21 cellular contexts compared by ENCODE assay signal in the genomic region with DNA sequence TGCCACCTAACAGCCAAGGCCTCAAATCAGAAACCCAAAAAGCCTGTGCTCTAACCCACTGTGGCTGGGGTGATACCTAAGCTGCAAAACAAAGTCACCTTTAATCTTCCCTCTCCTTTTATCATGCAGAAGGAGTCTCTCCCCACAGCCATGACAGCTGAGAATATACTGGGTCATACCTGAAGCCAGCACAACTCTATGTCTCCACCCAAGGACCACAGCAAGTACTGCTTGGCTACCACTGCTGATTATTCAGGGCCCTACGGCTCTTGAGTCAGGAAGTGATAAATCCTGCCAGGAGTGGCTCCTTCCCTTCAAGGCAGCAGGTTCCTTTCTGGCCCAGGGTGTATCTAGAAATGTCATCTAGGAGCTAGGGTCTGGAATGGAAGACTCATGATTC.
DNase-seq lines count a peak whose midpoint lies in the region; TF ChIP-seq lines count a peak whose summit lies in the region.
"Had no signal": no experiment of that assay in that cellular context is flagged by ENCODE, and none has a peak within 500 bp of the region (broad histone marks: within the 10 kb centered on the region; RNA-seq: fewer than 3 reads in every experiment).

No MANE protein-coding gene starts in this region.

- H3K4me3 ChIP-seq in Karpas-422 (ENCODE audit: low read length) = no peak overlapping the region
- H3K4me3 ChIP-seq in MM.1S (ENCODE audit: low read length) = no peak overlapping the region
- H3K4me3 ChIP-seq: ascending aorta had no signal

- H3K9ac ChIP-seq in Karpas-422 (ENCODE audit: low read length) (no peak overlapping the region), MM.1S (ENCODE audit: low read length) (no peak overlapping the region)

- no peaks in the 10 kb centered on the region for H3K79me2 ChIP-seq in Karpas-422 (ENCODE audit: low read length)
- H3K79me2 ChIP-seq in MM.1S (ENCODE audit: low read length) = no peaks in the 10 kb centered on the region

- TF ChIP-seq CTCF in C4-2B (conservative IDR thresholded peaks at IDR 0.05) = 0 out of 2 replicates have a peak, but pooled peaks have one; percentile 15
- TF ChIP-seq CTCF in MM.1S (IDR thresholded peaks at IDR 0.05; ENCODE audit: low read length) = no peak

- H2AFZ ChIP-seq in Karpas-422 (ENCODE audit: low read length) = no peak overlapping the region
- H2AFZ ChIP-seq in MM.1S (ENCODE audit: low read length) = no peak overlapping the region

- H3K27me3 ChIP-seq in Karpas-422 (ENCODE audit: low read length) (no peaks in the 10 kb centered on the region), MM.1S (replicated peaks; ENCODE audit: insufficient read depth, low read length) (no peaks in the 10 kb centered on the region)
- H3K27me3 ChIP-seq: ascending aorta had no signal

- H3K27ac ChIP-seq in C4-2B = no peak overlapping the region
- no peak overlapping the region for H3K27ac ChIP-seq in Karpas-422 (ENCODE audit: low read length)
- H3K27ac ChIP-seq in MM.1S (ENCODE audit: low read length) = no peak overlapping the region
- H3K27ac ChIP-seq: ascending aorta had no signal

- no peaks in the 10 kb centered on the region for H4K20me1 ChIP-seq in Karpas-422 (ENCODE audit: insufficient read depth, low read depth, low read length)
- no peaks in the 10 kb centered on the region for H4K20me1 ChIP-seq in MM.1S (ENCODE audit: insufficient read depth, low read length)

- no peaks in the 10 kb centered on the region for H3K9me2 ChIP-seq in Karpas-422 (replicated peaks; ENCODE audit: insufficient read depth, low read length)
- H3K9me2 ChIP-seq in MM.1S (replicated peaks; ENCODE audit: insufficient read depth, low read length) = no peaks in the 10 kb centered on the region

- DNase-seq in ELF-1 (ENCODE audit: low read depth, low spot score) = peak; percentile 66
- DNase-seq in RKO (ENCODE audit: low spot score) = peak; percentile 24
- DNase-seq in iPS DF 4.7 (ENCODE audit: extremely low read depth, low spot score) = peak; percentile 30
- no peak for DNase-seq in Karpas-422
- no peak for DNase-seq in NCI-H446 (lab: John Stamatoyannopoulos, UW)
- no peak for DNase-seq in activated effector memory CD4-positive, alpha-beta T cell treated with Interleukin-2 at 50 U/mL for 16 hours
- DNase-seq in MM.1S = no peak
- DNase-seq: activated CD4-positive, alpha-beta memory T cell treated with anti-CD3 and anti-CD28 coated beads for 36 hours; activated CD8-positive, alpha-beta memory T cell treated with anti-CD3 and anti-CD28 coated beads, Interleukin-2, amount 50 U/mL, for 48 hours; activated naive CD8-positive, alpha-beta T cell treated with anti-CD3 and anti-CD28 coated beads for 36 hours; CD8-positive, alpha-beta T cell; DMS79; left cardiac atrium; naive thymus-derived CD4-positive, alpha-beta T cell; NCI-H1105 treated with DMSO at 0.1 percent for 48 hours; NCI-H2029 treated with DMSO at 0.1 percent for 48 hours; small intestine; stimulated activated CD4-positive, alpha-beta T cell treated with anti-CD3 and anti-CD28 coated beads, Interleukin-2, amount 100 ng/mL, for 24 hours; T1000 had no signal

- H3K4me2 ChIP-seq in Karpas-422 (ENCODE audit: low read depth, low read length, poor library complexity, severe bottlenecking) = no peak overlapping the region
- H3K4me2 ChIP-seq in MM.1S (ENCODE audit: low read depth, low read length) = no peak overlapping the region

- no peaks in the 10 kb centered on the region for H3F3A ChIP-seq in MM.1S (ENCODE audit: insufficient read depth, low read length)

- H3K36me3 ChIP-seq in Karpas-422 (ENCODE audit: insufficient read depth, low read length) (no peaks in the 10 kb centered on the region), MM.1S (replicated peaks; ENCODE audit: insufficient read depth, low read length) (no peaks in the 10 kb centered on the region)
- H3K36me3 ChIP-seq: ascending aorta had no signal

- H3K4me1 ChIP-seq in Karpas-422 (ENCODE audit: low read length) = no peaks in the 10 kb centered on the region
- H3K4me1 ChIP-seq in MM.1S (ENCODE audit: low read length) = no peaks in the 10 kb centered on the region
- H3K4me1 ChIP-seq: ascending aorta had no signal

- no peaks in the 10 kb centered on the region for H3K9me3 ChIP-seq in Karpas-422 (ENCODE audit: low read length)
- H3K9me3 ChIP-seq in MM.1S (replicated peaks; ENCODE audit: insufficient read depth, low read length) = no peaks in the 10 kb centered on the region; the same call in 1 of the 2 replicates

Comparison
In these comparisons a context has a peak if more than half of its experiments do, and no peak if none do; other contexts are left out.
1. DNase-seq: peak in ELF-1 (single experiment), RKO (single experiment) and iPS DF 4.7 (single experiment); none in Karpas-422 (single experiment), NCI-H446 (0 of 2), activated effector memory CD4-positive, alpha-beta T cell treated with Interleukin-2 at 50 U/mL for 16 hours (single experiment) and MM.1S (single experiment).